ENCODE assay signal across 13 cellular contexts in genomic region chr7:159027091-159027802, GRCh38.
A peak's percentile ranks its signal among the peaks of the same experiment; 100 is the strongest.
DNase-seq lines count a peak whose midpoint lies in the region; ATAC-seq and TF ChIP-seq lines count a peak whose summit lies in the region.
"Had no signal": no experiment of that assay in that cellular context is flagged by ENCODE, and none has a peak within 500 bp of the region (broad histone marks: within the 10 kb centered on the region; RNA-seq: fewer than 3 reads in every experiment).

No MANE protein-coding gene starts in this region.

- CTCF ChIA-PET in HEK293T (lab: Yijun Ruan, JAX): no interaction called here

- ATAC-seq in DND-41 (ENCODE audit: insufficient read depth, low read depth) (peak; percentile 1; the same call in 1 of the 3 replicates), HG02852 (IDR thresholded peaks at IDR 0.05; ENCODE audit: unreplicated experiment) (no peak), GM21526 (IDR thresholded peaks at IDR 0.05; ENCODE audit: low FRiP score, unreplicated experiment) (no peak)

- POLR2A ChIA-PET in HEK293T (lab: Yijun Ruan, JAX): no interaction called here

- peaks cover 34% of the 10 kb centered on the region for H3K36me3 ChIP-seq in DND-41 (ENCODE audit: insufficient read depth, low read length)
- H3K36me3 ChIP-seq: heart right ventricle had no signal

- H4K20me1 ChIP-seq in DND-41 (ENCODE audit: insufficient read depth, low read length): no peaks in the 10 kb centered on the region

- no peak overlapping the region for H3K4me2 ChIP-seq in DND-41 (ENCODE audit: insufficient read depth, low read length)

- peaks cover 21% of the 10 kb centered on the region for H3K4me1 ChIP-seq in DND-41 (ENCODE audit: insufficient read depth, low read length)

- H3K9me3 ChIP-seq in DND-41 (ENCODE audit: insufficient read depth, low read length, severe bottlenecking): peaks cover 1% of the 10 kb centered on the region
- H3K9me3 ChIP-seq: heart right ventricle had no signal

- no peak overlapping the region; the same call in 1 of the 2 replicates for H3K9ac ChIP-seq in DND-41 (ENCODE audit: low read depth, low read length)

- H2AFZ ChIP-seq in DND-41 (ENCODE audit: low read depth, low read length): no peak overlapping the region

- H3K27ac ChIP-seq in DND-41 (ENCODE audit: low read length): peak overlapping the region; percentile 71
- H3K27ac ChIP-seq: heart right ventricle had no signal

- H3K27me3 ChIP-seq in DND-41 (ENCODE audit: insufficient read depth, low read length, poor library complexity): no peaks in the 10 kb centered on the region

- DNase-seq in A172 (ENCODE audit: low spot score) (peak; percentile 16), DND-41 (no peak), kidney tubule cell (ENCODE audit: low spot score) (peak; percentile 70), HEK293T (ENCODE audit: extremely low spot score) (no peak), dedifferentiated amniotic fluid mesenchymal stem cell (ENCODE audit: extremely low spot score) (no peak)
- peak; percentile 50 for DNase-seq in activated CD8-positive, alpha-beta memory T cell treated with anti-CD3 and anti-CD28 coated beads for 24 hours
- DNase-seq: activated CD4-positive, alpha-beta T cell treated with anti-CD3 and anti-CD28 coated beads for 4 hours; CD8-positive, alpha-beta memory T cell; Kasumi-1; NCI-H446 treated with DMSO at 0.1 percent for 48 hours had no signal

- H3K4me3 ChIP-seq in DND-41 (ENCODE audit: low read depth in 1 of 2, low read length in 2 of 2): no peak overlapping the region
- H3K4me3 ChIP-seq: heart right ventricle had no signal

- TF ChIP-seq CTCF in DND-41 (IDR thresholded peaks at IDR 0.05; ENCODE audit: borderline replicate concordance, extremely low read depth, low read length, poor library complexity, severe bottlenecking): peak; percentile 22

- H3K79me2 ChIP-seq in DND-41 (ENCODE audit: insufficient read depth, low read length): no peaks in the 10 kb centered on the region

TF ChIP-seq in HEK293T, 16 proteins besides CTCF, POLR2A, EP300 and RAD21:
- TF ChIP-seq SP1 (IDR thresholded peaks at IDR 0.05) (no peak), PKNOX1 (IDR thresholded peaks at IDR 0.05) (no peak), ARNT (IDR thresholded peaks at IDR 0.05) (no peak), ELF4 (IDR thresholded peaks at IDR 0.05) (no peak), TARDBP (IDR thresholded peaks at IDR 0.05) (no peak), LEF1 (IDR thresholded peaks at IDR 0.05; ENCODE audit: borderline replicate concordance) (no peak), BHLHE40 (IDR thresholded peaks at IDR 0.05; ENCODE audit: borderline replicate concordance) (no peak), L3MBTL2 (conservative IDR thresholded peaks at IDR 0.05) (no peak), HDGF (IDR thresholded peaks at IDR 0.05; ENCODE audit: borderline replicate concordance) (no peak), FOXA1 (IDR thresholded peaks at IDR 0.05) (no peak)

Comparison
In these comparisons a context has a peak if more than half of its experiments do, and no peak if none do; other contexts are left out.
1. DNase-seq: peak in A172 (single experiment), activated CD8-positive, alpha-beta memory T cell treated with anti-CD3 and anti-CD28 coated beads for 24 hours (single experiment) and kidney tubule cell (single experiment); none in DND-41 (single experiment), HEK293T (single experiment) and dedifferentiated amniotic fluid mesenchymal stem cell (single experiment).